20 cellular contexts compared by ENCODE assay signal in the genomic region with DNA sequence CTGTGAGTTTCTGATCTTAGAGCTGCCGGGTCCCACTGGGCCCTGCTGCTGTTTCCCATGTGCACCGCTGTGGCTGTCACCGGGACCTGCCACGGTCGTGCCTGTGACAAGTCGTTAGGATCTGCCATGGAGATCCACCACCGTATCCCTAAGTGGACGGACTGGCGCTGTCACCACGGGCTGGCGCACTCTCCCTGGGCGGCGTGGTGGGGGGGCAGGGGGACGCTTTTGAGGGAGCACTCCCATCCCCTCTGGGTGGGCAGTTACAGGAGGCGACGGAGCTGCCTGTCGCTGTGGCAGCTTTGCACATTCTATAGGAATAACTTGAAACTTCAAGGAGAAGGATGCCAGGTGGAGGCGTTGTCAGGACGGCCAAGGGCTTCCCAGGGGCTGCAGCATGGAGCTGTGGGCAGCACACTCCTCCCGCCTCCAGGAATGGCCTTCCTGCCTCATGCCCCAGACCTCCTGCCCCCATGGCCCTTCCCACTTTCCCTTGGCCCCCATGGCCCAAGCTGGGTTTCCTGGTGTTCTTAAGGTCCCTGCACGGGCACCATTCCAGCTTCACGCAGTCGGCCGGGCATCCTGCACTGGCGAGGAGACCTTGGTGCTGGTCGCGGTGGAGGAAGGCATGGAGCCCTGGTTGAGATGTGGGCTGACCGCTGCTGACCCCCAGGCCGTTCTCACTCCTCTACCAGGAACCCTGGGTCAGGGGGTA.
A peak's percentile ranks its signal among the peaks of the same experiment; 100 is the strongest.
DNase-seq lines count a peak whose midpoint lies in the region; TF ChIP-seq lines count a peak whose summit lies in the region.
"Had no signal": no experiment of that assay in that cellular context is flagged by ENCODE, and none has a peak within 500 bp of the region (broad histone marks: within the 10 kb centered on the region; RNA-seq: fewer than 3 reads in every experiment).

No MANE protein-coding gene starts in this region.

- TF ChIP-seq POLR2A in stomach (IDR thresholded peaks at IDR 0.05) (no peak), ovary (IDR thresholded peaks at IDR 0.05) (no peak)

- H3K36me3 ChIP-seq in stomach, result no peaks in the 10 kb centered on the region
- no peaks in the 10 kb centered on the region for H3K36me3 ChIP-seq in ovary

- intact Hi-C loops in dorsolateral prefrontal cortex (cut with DNase I) (no loop called here), stomach (cut with DNase I; ENCODE audit: low total_unique reads) (no loop called here), ovary (cut with DNase I) (no loop called here)

- H3K9me3 ChIP-seq in stomach (no peaks in the 10 kb centered on the region), ovary (no peaks in the 10 kb centered on the region)
- H3K9me3 ChIP-seq: A549 had no signal

- H3K27ac ChIP-seq in dorsolateral prefrontal cortex (peak overlapping the region in 33 of 59 donors; percentile 5 to 89 (median 52)), stomach (peak overlapping the region in 1 of 5 donors; percentile 37), ovary (no peak overlapping the region)
- H3K27ac ChIP-seq: 22Rv1, A549, C4-2B, HL-60 had no signal

- DNase-seq in NCI-H1436 (lab: John Stamatoyannopoulos, UW), result peak; percentile 26
- no peak for DNase-seq in NCI-H1436 treated with DMSO at 0.1 percent for 48 hours (lab: John Stamatoyannopoulos, UW)
- DNase-seq in dorsolateral prefrontal cortex, result no peak
- DNase-seq in stomach, result peak; percentile 52
- DNase-seq in stimulated activated CD4-positive, alpha-beta T cell treated with anti-CD3 and anti-CD28 coated beads, Interleukin-15, amount 100 ng/mL, for 24 hours, result no peak
- DNase-seq in ovary, result no peak
- no peak for DNase-seq in CD1c-positive myeloid dendritic cell (ENCODE audit: extremely low spot score)
- DNase-seq: CD4-positive, alpha-beta memory T cell; DMS153; DMS79; GDM1; GOT3; H7; HFFc6; IMR-90 had no signal

- H3K4me1 ChIP-seq in stomach (peaks cover 5 to 20% (median 9%) of the 10 kb centered on the region in 4 donors), ovary (ENCODE audit: insufficient read depth) (no peaks in the 10 kb centered on the region)
- H3K4me1 ChIP-seq: A549 had no signal

- no peak for TF ChIP-seq EP300 in stomach (IDR thresholded peaks at IDR 0.05)
- no peak for TF ChIP-seq EP300 in ovary (IDR thresholded peaks at IDR 0.05)

- 74 to 82% (median 81%) methylated on average over 27 to 29 of the region's 29 CpGs for WGBS in stomach, 5 donors
- 87 to 92% (median 88%) methylated on average over 29 of the region's 29 CpGs for WGBS in ovary, 3 donors

- TF ChIP-seq CTCF in dorsolateral prefrontal cortex (IDR thresholded peaks at IDR 0.05 in 54 of 56, conservative IDR thresholded peaks at IDR 0.05 in 2 of 56; ENCODE audit: low read depth in 1 of 56, partially characterized antibody in 56 of 56) (no peak), stomach (IDR thresholded peaks at IDR 0.05) (no peak), ovary (IDR thresholded peaks at IDR 0.05) (no peak)

- H3K4me3 ChIP-seq in dorsolateral prefrontal cortex (no peak overlapping the region), stomach (no peak overlapping the region), ovary (no peak overlapping the region)
- H3K4me3 ChIP-seq: A549, K562 had no signal

- H3K27me3 ChIP-seq in dorsolateral prefrontal cortex, result peaks cover 0 to 38% (median 9%) of the 10 kb centered on the region in 45 donors
- H3K27me3 ChIP-seq in stomach, result peaks cover 0 to 35% (median 0%) of the 10 kb centered on the region in 3 donors
- no peaks in the 10 kb centered on the region for H3K27me3 ChIP-seq in ovary

Comparison
In these comparisons a context has a peak if more than half of its experiments do, and no peak if none do; other contexts are left out.
1. DNase-seq: peak in NCI-H1436 (single experiment) and stomach (single experiment); none in NCI-H1436 treated with DMSO at 0.1 percent for 48 hours (single experiment), dorsolateral prefrontal cortex (0 of 10), stimulated activated CD4-positive, alpha-beta T cell treated with anti-CD3 and anti-CD28 coated beads, Interleukin-15, amount 100 ng/mL, for 24 hours (single experiment), ovary (0 of 5) and CD1c-positive myeloid dendritic cell (single experiment).
2. H3K27ac ChIP-seq: peak in dorsolateral prefrontal cortex (33 of 59); none in ovary (0 of 2).